Comparison of ENCODE assay signal across 1 cellular context in genomic region chr6:157614026-157614484, GRCh38.
TF ChIP-seq lines count a peak whose summit lies in the region.

No MANE protein-coding gene starts in this region.

TF ChIP-seq in HepG2, 621 proteins besides CTCF, POLR2A, EP300 and RAD21 (continued from another document and continues in another):
- no peak for TF ChIP-seq STAT6 (CRISPR knock-in tag; IDR thresholded peaks at IDR 0.05; ENCODE audit: borderline replicate concordance)
- TF ChIP-seq TFAP4 (IDR thresholded peaks at IDR 0.05; ENCODE audit: borderline replicate concordance, low read depth), result peak; percentile 68
- no peak for TF ChIP-seq ZC3H13 (CRISPR knock-in tag; IDR thresholded peaks at IDR 0.05)
- TF ChIP-seq CENPBD1 (CRISPR knock-in tag; IDR thresholded peaks at IDR 0.05; ENCODE audit: borderline replicate concordance, low read depth), result no peak
- TF ChIP-seq ZNF234 (CRISPR knock-in tag; conservative IDR thresholded peaks at IDR 0.05), result no peak
- no peak for TF ChIP-seq DNMT1 (CRISPR knock-in tag; IDR thresholded peaks at IDR 0.05)
- no peak for TF ChIP-seq SATB2 (CRISPR knock-in tag; IDR thresholded peaks at IDR 0.05)
- TF ChIP-seq ZFP37 (CRISPR knock-in tag; IDR thresholded peaks at IDR 0.05; ENCODE audit: borderline replicate concordance), result no peak
- no peak for TF ChIP-seq HNF4A (CRISPR knock-in tag; IDR thresholded peaks at IDR 0.05)
- TF ChIP-seq ZNF318 (CRISPR knock-in tag; IDR thresholded peaks at IDR 0.05), result no peak
- TF ChIP-seq IRF1 (CRISPR knock-in tag; IDR thresholded peaks at IDR 0.05; ENCODE audit: low read depth), result no peak
- TF ChIP-seq DZIP1 (CRISPR knock-in tag; IDR thresholded peaks at IDR 0.05), result no peak
- TF ChIP-seq PLSCR1 (CRISPR knock-in tag; IDR thresholded peaks at IDR 0.05; ENCODE audit: borderline replicate concordance), result peak; percentile 45; the same call in 1 of the 2 replicates
- no peak for TF ChIP-seq ZBTB42 (CRISPR knock-in tag; IDR thresholded peaks at IDR 0.05)
- TF ChIP-seq ATF1 (CRISPR knock-in tag; IDR thresholded peaks at IDR 0.05), result no peak
- no peak for TF ChIP-seq ZNF180 (CRISPR knock-in tag; IDR thresholded peaks at IDR 0.05; ENCODE audit: borderline replicate concordance, low read depth)
- TF ChIP-seq ZNF629 (CRISPR knock-in tag; conservative IDR thresholded peaks at IDR 0.05), result 0 out of 2 replicates have a peak, but pooled peaks have one; percentile 2
- no peak for TF ChIP-seq CBX1 (IDR thresholded peaks at IDR 0.05; ENCODE audit: low read depth)
- no peak for TF ChIP-seq MYPOP (CRISPR knock-in tag; IDR thresholded peaks at IDR 0.05)
- no peak for TF ChIP-seq IKZF1 (IDR thresholded peaks at IDR 0.05)
- no peak for TF ChIP-seq ZBTB39 (CRISPR knock-in tag; IDR thresholded peaks at IDR 0.05)
- TF ChIP-seq NFE2L1 (CRISPR knock-in tag; IDR thresholded peaks at IDR 0.05; ENCODE audit: borderline replicate concordance), result no peak
- TF ChIP-seq BCL6 (CRISPR knock-in tag; IDR thresholded peaks at IDR 0.05), result peak; percentile 49; the same call in 1 of the 2 replicates
- TF ChIP-seq NFATC3 (CRISPR knock-in tag; IDR thresholded peaks at IDR 0.05), result no peak
- TF ChIP-seq ZNF780A (CRISPR knock-in tag; IDR thresholded peaks at IDR 0.05), result no peak
- TF ChIP-seq ONECUT2 (CRISPR knock-in tag; IDR thresholded peaks at IDR 0.05), result no peak
- no peak for TF ChIP-seq ZNF784 (CRISPR knock-in tag; IDR thresholded peaks at IDR 0.05; ENCODE audit: borderline replicate concordance)
- 0 out of 2 replicates have a peak, but pooled peaks have one; percentile 6 for TF ChIP-seq CEBPG (CRISPR knock-in tag; IDR thresholded peaks at IDR 0.05)
- TF ChIP-seq JARID2 (CRISPR knock-in tag; IDR thresholded peaks at IDR 0.05; ENCODE audit: insufficient replicate concordance), result no peak
- TF ChIP-seq PATZ1 (CRISPR knock-in tag; IDR thresholded peaks at IDR 0.05), result peak; percentile 61; the same call in 1 of the 2 replicates
- TF ChIP-seq ZNF549 (CRISPR knock-in tag; IDR thresholded peaks at IDR 0.05), result no peak
